ENCODE assay signal across 8 cellular contexts in genomic region chr12:4910502-4911315, GRCh38. TPM values are rescaled to one million over a fixed set of nuclear protein-coding genes. Genes with fewer than 3 reads are reported as not detected.
A peak's percentile ranks its signal among the peaks of the same experiment; 100 is the strongest.
DNase-seq lines count a peak whose midpoint lies in the region; ATAC-seq and TF ChIP-seq lines count a peak whose summit lies in the region.

No MANE protein-coding gene starts in this region.

- H3K4me3 Mint-ChIP-seq in CD4-positive, CD25-positive, alpha-beta regulatory T cell = peak overlapping the region; percentile 83 to 90 (median 86)
- H3K4me3 Mint-ChIP-seq in natural killer cell treated with Interleukin-12 subunit alpha and Interleukin-12 subunit beta and Interleukin-15 and Interleukin-18, amount 100 ng/mL, for 72 hours = peak overlapping the region; percentile 81

- no peak overlapping the region for H3K27ac ChIP-seq in CD4-positive, CD25-positive, alpha-beta regulatory T cell (ENCODE audit: insufficient read depth, low read length, poor library complexity, severe bottlenecking)
- no peak overlapping the region for H3K27ac ChIP-seq in HEK293 (ENCODE audit: extremely low read depth, low read depth, low read length)
- peak overlapping the region in 46 of 59 donors; percentile 17 to 91 (median 74) for H3K27ac ChIP-seq in dorsolateral prefrontal cortex

- peaks cover 49% of the 10 kb centered on the region for H3K27me3 Mint-ChIP-seq in CD4-positive, CD25-positive, alpha-beta regulatory T cell
- H3K27me3 Mint-ChIP-seq in natural killer cell treated with Interleukin-12 subunit alpha and Interleukin-12 subunit beta and Interleukin-15 and Interleukin-18, amount 100 ng/mL, for 72 hours = peaks cover 28 to 36% of the 10 kb centered on the region in 2 donors

- intact Hi-C loops in dorsolateral prefrontal cortex (cut with DNase I) = no loop called here

- peaks cover 0 to 26% (median 7%) of the 10 kb centered on the region in 4 donors for H3K4me1 Mint-ChIP-seq in CD4-positive, CD25-positive, alpha-beta regulatory T cell
- peaks cover 0 to 10% of the 10 kb centered on the region in 2 donors for H3K4me1 Mint-ChIP-seq in natural killer cell treated with Interleukin-12 subunit alpha and Interleukin-12 subunit beta and Interleukin-15 and Interleukin-18, amount 100 ng/mL, for 72 hours (ENCODE audit: low read depth in 2 of 2)

- H3K9me3 ChIP-seq in CD4-positive, CD25-positive, alpha-beta regulatory T cell (ENCODE audit: control insufficient read depth in 2 of 2, low read length in 2 of 2) = no peaks in the 10 kb centered on the region
- no peaks in the 10 kb centered on the region for H3K9me3 ChIP-seq in HEK293 (ENCODE audit: control insufficient read depth, insufficient read depth, low read depth, low read length)

- peak in 1 of 3 donors; percentile 20 for DNase-seq in CD4-positive, CD25-positive, alpha-beta regulatory T cell
- peak in 1 of 10 donors; percentile 44 for DNase-seq in dorsolateral prefrontal cortex
- DNase-seq in natural killer cell treated with Interleukin-12 subunit alpha and Interleukin-12 subunit beta and Interleukin-15 and Interleukin-18, amount 100 ng/mL, for 72 hours (ENCODE audit: low spot score) = no peak
- no peak for DNase-seq in putamen (ENCODE audit: low spot score)
- no peak for DNase-seq in Kasumi-1 (lab: John Stamatoyannopoulos, UW)
- DNase-seq in GDM1 (lab: John Stamatoyannopoulos, UW) = no peak
- DNase-seq in RKO (ENCODE audit: low spot score) = no peak

- no peak overlapping the region for H3K27ac Mint-ChIP-seq in CD4-positive, CD25-positive, alpha-beta regulatory T cell
- no peak overlapping the region for H3K27ac Mint-ChIP-seq in natural killer cell treated with Interleukin-12 subunit alpha and Interleukin-12 subunit beta and Interleukin-15 and Interleukin-18, amount 100 ng/mL, for 72 hours

- peak; percentile 24 to 28 for ATAC-seq in CD4-positive, CD25-positive, alpha-beta regulatory T cell (ENCODE audit: low read depth in 2 of 2)
- peak; percentile 3 to 34 for ATAC-seq in natural killer cell treated with Interleukin-12 subunit alpha and Interleukin-12 subunit beta and Interleukin-15 and Interleukin-18, amount 100 ng/mL, for 72 hours

- CTCF ChIA-PET in HEK293 (lab: Yijun Ruan, JAX) = interaction anchor here (0.7 to 4.3 kb wide), 6 partner anchors 9 to 1149 kb away, joined by 3 to 34 read pairs (median 6); no protein-coding TSS in a partner anchor

- TF ChIP-seq CTCF in HEK293 (tag by site-specific recombination; IDR thresholded peaks at IDR 0.05) = no peak
- no peak for TF ChIP-seq CTCF in dorsolateral prefrontal cortex (IDR thresholded peaks at IDR 0.05 in 54 of 56, conservative IDR thresholded peaks at IDR 0.05 in 2 of 56; ENCODE audit: low read depth in 1 of 56, partially characterized antibody in 56 of 56)

- H3K9me3 Mint-ChIP-seq in CD4-positive, CD25-positive, alpha-beta regulatory T cell = peaks cover 0 to 3% (median 0%) of the 10 kb centered on the region in 7 donors
- no peaks in the 10 kb centered on the region for H3K9me3 Mint-ChIP-seq in natural killer cell treated with Interleukin-12 subunit alpha and Interleukin-12 subunit beta and Interleukin-15 and Interleukin-18, amount 100 ng/mL, for 72 hours

- no peaks in the 10 kb centered on the region for H3K36me3 ChIP-seq in CD4-positive, CD25-positive, alpha-beta regulatory T cell (ENCODE audit: control insufficient read depth, insufficient read depth, low read length)
- no peaks in the 10 kb centered on the region for H3K36me3 ChIP-seq in HEK293 (ENCODE audit: control insufficient read depth in 2 of 2, insufficient read depth in 1 of 2, low read length in 2 of 2)

- peaks cover 4% of the 10 kb centered on the region for H3K36me3 Mint-ChIP-seq in CD4-positive, CD25-positive, alpha-beta regulatory T cell
- H3K36me3 Mint-ChIP-seq in natural killer cell treated with Interleukin-12 subunit alpha and Interleukin-12 subunit beta and Interleukin-15 and Interleukin-18, amount 100 ng/mL, for 72 hours = peaks cover 5% of the 10 kb centered on the region

- peak overlapping the region; percentile 66 for H3K4me3 ChIP-seq in CD4-positive, CD25-positive, alpha-beta regulatory T cell (ENCODE audit: low read depth, low read length)
- peak overlapping the region; percentile 38 for H3K4me3 ChIP-seq in HEK293 (ENCODE audit: low read depth, low read length)
- H3K4me3 ChIP-seq in dorsolateral prefrontal cortex = peak overlapping the region; percentile 28 to 75 (median 59)

- H3K4me1 ChIP-seq in CD4-positive, CD25-positive, alpha-beta regulatory T cell (ENCODE audit: control insufficient read depth, insufficient read depth, low read length, poor library complexity, severe bottlenecking) = peaks cover 27% of the 10 kb centered on the region
- H3K4me1 ChIP-seq in HEK293 (ENCODE audit: control insufficient read depth, insufficient read depth, low read length) = peaks cover 5% of the 10 kb centered on the region; the same call in 1 of the 2 replicates

- POLR2A ChIA-PET in HEK293 (lab: Yijun Ruan, JAX) = no interaction called here

- peaks cover 38% of the 10 kb centered on the region for H3K27me3 ChIP-seq in CD4-positive, CD25-positive, alpha-beta regulatory T cell (ENCODE audit: control insufficient read depth, insufficient read depth, low read length)
- H3K27me3 ChIP-seq in dorsolateral prefrontal cortex = peaks cover 0 to 77% (median 38%) of the 10 kb centered on the region in 45 donors

TF ChIP-seq in HEK293, 187 proteins besides CTCF, POLR2A, EP300 and RAD21:
- TF ChIP-seq ZBTB7A (tag by site-specific recombination; IDR thresholded peaks at IDR 0.05; ENCODE audit: low read depth) = no peak
- TF ChIP-seq ZNF266 (tag by site-specific recombination; IDR thresholded peaks at IDR 0.05; ENCODE audit: low read depth) = no peak
- TF ChIP-seq ZNF707 (tag by site-specific recombination; IDR thresholded peaks at IDR 0.05) = no peak
- no peak for TF ChIP-seq ZNF660 (tag by site-specific recombination; IDR thresholded peaks at IDR 0.05)

RNA-seq across cellular contexts. Expression of gene KCNA1, which starts 1.0 kb away (rescaled TPM):
- total RNA-seq in CD4-positive, CD25-positive, alpha-beta regulatory T cell = not detected
- polyA plus RNA-seq in CD4-positive, CD25-positive, alpha-beta regulatory T cell = not detected
- 100 to 1,000 TPM in 2 of 120 experiments, 10 to 100 TPM in 118; 14.6 to 114 (median 57.5) TPM for total RNA-seq in dorsolateral prefrontal cortex
- not detected for total RNA-seq in natural killer cell treated with Interleukin-12 subunit alpha and Interleukin-12 subunit beta and Interleukin-15 and Interleukin-18, amount 100 ng/mL, for 72 hours

Comparison
In these comparisons a context has a peak if more than half of its experiments do, and no peak if none do; other contexts are left out.
1. H3K27ac ChIP-seq: peak in dorsolateral prefrontal cortex (46 of 59); none in CD4-positive, CD25-positive, alpha-beta regulatory T cell (single experiment) and HEK293 (single experiment).
2. RNA of gene KCNA1, which starts 1.0 kb away (total RNA-seq): 14.6 to 114 TPM in dorsolateral prefrontal cortex; not detected in CD4-positive, CD25-positive, alpha-beta regulatory T cell (single experiment) and not detected in natural killer cell treated with Interleukin-12 subunit alpha and Interleukin-12 subunit beta and Interleukin-15 and Interleukin-18, amount 100 ng/mL, for 72 hours; every median in the first group is over 10 times any median in the second.
3. Peak in every context shown above with its lines, with median percentiles within 50 percentile points of each other: H3K4me3 ChIP-seq.